In the genomic region with DNA sequence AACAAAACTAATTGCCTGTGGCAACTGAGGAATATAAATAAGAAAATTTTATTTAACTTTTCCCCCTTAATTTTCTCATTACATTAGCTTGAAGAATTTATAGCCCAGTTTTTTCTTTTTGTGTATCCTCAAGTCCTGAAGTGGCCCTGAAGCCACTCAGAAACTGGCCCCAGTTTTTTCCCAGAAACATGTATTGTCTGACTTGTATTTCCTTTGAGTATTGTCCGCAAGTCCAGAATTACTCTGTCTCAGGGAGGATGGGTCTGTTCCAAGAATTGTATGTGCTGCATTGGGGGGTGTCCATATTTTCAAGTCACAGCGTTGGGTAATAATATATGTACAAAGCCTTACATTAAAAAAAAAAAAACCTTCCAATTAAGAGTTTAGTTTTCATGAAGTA, we compare ENCODE assay signal across 23 cellular contexts. TPM values are rescaled to one million over a fixed set of nuclear protein-coding genes. Genes with fewer than 3 reads are reported as not detected.
DNase-seq lines count a peak whose midpoint lies in the region; ATAC-seq and TF ChIP-seq lines count a peak whose summit lies in the region.
"Had no signal": no experiment of that assay in that cellular context is flagged by ENCODE, and none has a peak within 500 bp of the region (broad histone marks: within the 10 kb centered on the region; RNA-seq: fewer than 3 reads in every experiment).

No MANE protein-coding gene starts in this region.

- H3K4me1 ChIP-seq in muscle layer of colon (ENCODE audit: insufficient read depth, low read length) (peaks cover 54% of the 10 kb centered on the region), sigmoid colon (peaks cover 0 to 83% (median 69%) of the 10 kb centered on the region in 4 donors)

- ATAC-seq in WTC11: no peak
- ATAC-seq: mucosa of descending colon; Panc1; stimulated activated naive CD8-positive, alpha-beta T cell treated with anti-CD3 and anti-CD28 coated beads, Interleukin-15, amount 100 ng/mL, for 72 hours had no signal

- no peak for DNase-seq in WTC11 (ENCODE audit: low spot score)
- peak; percentile 70 for DNase-seq in dermis blood vessel endothelial cell
- DNase-seq in sigmoid colon: no peak
- DNase-seq in putamen (ENCODE audit: low spot score): no peak
- DNase-seq in activated CD4-positive, alpha-beta T cell treated with anti-CD3 and anti-CD28 coated beads for 4 hours: no peak
- DNase-seq in activated CD8-positive, alpha-beta memory T cell treated with anti-CD3 and anti-CD28 coated beads, Interleukin-2, amount 50 U/mL, for 4 hours: no peak
- no peak for DNase-seq in AG08396 (ENCODE audit: low spot score)
- DNase-seq: activated CD4-positive, alpha-beta T cell treated with anti-CD3 and anti-CD28 coated beads, Interleukin-2, amount 50 U/mL, for 4 hours; activated naive CD4-positive, alpha-beta T cell treated with anti-CD3 and anti-CD28 coated beads, Interleukin-2, amount 50 U/mL, for 16 hours; H9; IMR-90; kidney; lower lobe of right lung; mucosa of descending colon; NCI-H1092; NCI-H1694 treated with DMSO at 0.1 percent for 48 hours; SHP77; stimulated activated CD8-positive, alpha-beta memory T cell treated with anti-CD3 and anti-CD28 coated beads, Interleukin-4, amount 100 ng/mL, for 48 hours; stimulated activated naive CD8-positive, alpha-beta T cell treated with anti-CD3 and anti-CD28 coated beads, Interleukin-15, amount 100 ng/mL, for 72 hours had no signal

- H3K27me3 ChIP-seq in muscle layer of colon (ENCODE audit: control insufficient read depth in 1 of 2, insufficient read depth in 2 of 2, low read length in 2 of 2) (no peaks in the 10 kb centered on the region), sigmoid colon (no peaks in the 10 kb centered on the region)
- H3K27me3 ChIP-seq: BLaER1 treated with 17β-estradiol and CSF1 and Interleukin-3, amounts not matched to agents 10 nM and 100 nM had no signal

- H3K27ac ChIP-seq in muscle layer of colon (ENCODE audit: low read depth, low read length): peak overlapping the region; percentile 58
- peak overlapping the region; percentile 76 to 85 (median 82) for H3K27ac ChIP-seq in sigmoid colon

- no peak for TF ChIP-seq CTCF in WTC11 (IDR thresholded peaks at IDR 0.05)
- TF ChIP-seq CTCF in sigmoid colon (IDR thresholded peaks at IDR 0.05): no peak

- intact Hi-C loops in sigmoid colon (cut with DNase I): loop anchor here (10.0 kb wide), 1 partner anchor 346 kb away; no protein-coding TSS in a partner anchor

- H3K36me3 Mint-ChIP-seq in WTC11: no peaks in the 10 kb centered on the region

- no peak for TF ChIP-seq EP300 in sigmoid colon (IDR thresholded peaks at IDR 0.05)

- peaks cover 39% of the 10 kb centered on the region for H3K4me1 Mint-ChIP-seq in WTC11
- H3K4me1 Mint-ChIP-seq: stimulated activated naive CD8-positive, alpha-beta T cell treated with anti-CD3 and anti-CD28 coated beads, Interleukin-15, amount 100 ng/mL, for 72 hours had no signal

- H3K9ac ChIP-seq in muscle layer of colon (ENCODE audit: low read length): no peak overlapping the region
- H3K9ac ChIP-seq: BLaER1 treated with 17β-estradiol and CSF1 and Interleukin-3, amounts not matched to agents 10 nM and 100 nM had no signal

- CTCF ChIA-PET in WTC11 (lab: Charles Lee): interaction anchor here (0.5 to 2.6 kb wide), 6 partner anchors 10 to 1253 kb away, joined by 3 to 12 read pairs (median 4); partner anchors contain the start of gene IL12A

- peak overlapping the region; percentile 53; the same call in 1 of the 2 replicates for H3K27ac Mint-ChIP-seq in WTC11
- H3K27ac Mint-ChIP-seq: stimulated activated naive CD8-positive, alpha-beta T cell treated with anti-CD3 and anti-CD28 coated beads, Interleukin-15, amount 100 ng/mL, for 72 hours had no signal

- TF ChIP-seq POLR2A in sigmoid colon (IDR thresholded peaks at IDR 0.05): no peak

- no peaks in the 10 kb centered on the region for H3K9me3 ChIP-seq in muscle layer of colon (ENCODE audit: low read length)
- no peaks in the 10 kb centered on the region for H3K9me3 ChIP-seq in sigmoid colon
- H3K9me3 ChIP-seq: lower lobe of right lung, mucosa of descending colon had no signal

- no peaks in the 10 kb centered on the region for H3K27me3 Mint-ChIP-seq in WTC11 (ENCODE audit: low read depth)

- no peaks in the 10 kb centered on the region for H3K9me3 Mint-ChIP-seq in WTC11
- H3K9me3 Mint-ChIP-seq: H9; stimulated activated naive CD8-positive, alpha-beta T cell treated with anti-CD3 and anti-CD28 coated beads, Interleukin-15, amount 100 ng/mL, for 72 hours had no signal

- H3K36me3 ChIP-seq in muscle layer of colon (ENCODE audit: insufficient read depth, low read length): no peaks in the 10 kb centered on the region
- H3K36me3 ChIP-seq in sigmoid colon: no peaks in the 10 kb centered on the region
- H3K36me3 ChIP-seq: BLaER1 treated with 17β-estradiol and CSF1 and Interleukin-3, amounts not matched to agents 10 nM and 100 nM; lower lobe of right lung had no signal

- POLR2A ChIA-PET in WTC11 (lab: Charles Lee): interaction anchor here (0.7 kb wide), 2 partner anchors 74 to 538 kb away, joined by 4 to 8 read pairs; no protein-coding TSS in a partner anchor

- 92 to 94% methylated on average over 2 of the region's 2 CpGs for WGBS in sigmoid colon, 2 donors

- H3K4me3 Mint-ChIP-seq in WTC11: 0 out of 2 replicates have a peak overlapping the region, but pooled peaks have one; percentile 12
- H3K4me3 Mint-ChIP-seq: stimulated activated naive CD8-positive, alpha-beta T cell treated with anti-CD3 and anti-CD28 coated beads, Interleukin-15, amount 100 ng/mL, for 72 hours had no signal

- no peak overlapping the region for H3K4me3 ChIP-seq in muscle layer of colon (ENCODE audit: low read depth in 1 of 2, low read length in 2 of 2)
- no peak overlapping the region for H3K4me3 ChIP-seq in sigmoid colon
- H3K4me3 ChIP-seq: BLaER1 treated with 17β-estradiol and CSF1 and Interleukin-3, amounts not matched to agents 10 nM and 100 nM; mucosa of descending colon; skin epidermis had no signal

TF ChIP-seq in WTC11, 78 proteins besides CTCF, POLR2A, EP300 and RAD21:
- no peak for TF ChIP-seq ATF3 (CRISPR knock-in tag; conservative IDR thresholded peaks at IDR 0.05)
TF ChIP-seq in WTC11: peak in this region for 0.

RNA-seq across cellular contexts. Expression of gene SCHIP1, which starts 0.7 kb away (rescaled TPM):
- total RNA-seq in WTC11 (2021) (5.3 to 7.8 TPM (median 7.1 TPM) in 3 replicates), dermis blood vessel endothelial cell (13.4 and 27.7 TPM in 2 replicates), sigmoid colon (10 to 100 TPM; 19.9 to 44.1 (median 31.3) TPM)
- 1 to 10 TPM in 2 of 3 donors, not detected in 1; 1.8 to 4.1 TPM for polyA plus RNA-seq in sigmoid colon
